Comparison of ENCODE assay signal across 11 cellular contexts in genomic region chr2:108586631-108587030, GRCh38. TPM values are rescaled to one million over a fixed set of nuclear protein-coding genes. Genes with fewer than 3 reads are reported as not detected.
A peak's percentile ranks its signal among the peaks of the same experiment; 100 is the strongest.
DNase-seq lines count a peak whose midpoint lies in the region; FAIRE-seq and TF ChIP-seq lines count a peak whose summit lies in the region.
"Had no signal": no experiment of that assay in that cellular context is flagged by ENCODE, and none has a peak within 500 bp of the region (broad histone marks: within the 10 kb centered on the region; RNA-seq: fewer than 3 reads in every experiment).

No MANE protein-coding gene starts in this region.

- H3K4me3 ChIP-seq in endothelial cell of umbilical vein (replicated peaks in 1 of 3; ENCODE audit: insufficient read depth in 1 of 3, low read depth in 1 of 3, low read length in 3 of 3) (no peak overlapping the region), urinary bladder (ENCODE audit: low read depth, low read length) (no peak overlapping the region)

- H3K4me3 Mint-ChIP-seq in nephron progenitor cell: peak overlapping the region; percentile 19
- H3K4me3 Mint-ChIP-seq in activated CD4-positive, alpha-beta memory T cell treated with anti-CD3 and anti-CD28 coated beads, Interleukin-2, amount 10 ng/mL, durations not matched to agents 7 days and 5 days: no peak overlapping the region
- H3K4me3 Mint-ChIP-seq: IgD-negative memory B cell had no signal

- peak overlapping the region; percentile 89 for H3K27ac Mint-ChIP-seq in nephron progenitor cell
- no peak overlapping the region for H3K27ac Mint-ChIP-seq in activated CD4-positive, alpha-beta memory T cell treated with anti-CD3 and anti-CD28 coated beads, Interleukin-2, amount 10 ng/mL, durations not matched to agents 7 days and 5 days

- no peaks in the 10 kb centered on the region for H3K36me3 ChIP-seq in endothelial cell of umbilical vein (ENCODE audit: control insufficient read depth in 2 of 2, extremely low read depth in 1 of 2, insufficient read depth in 2 of 2, low read length in 2 of 2)
- H3K36me3 ChIP-seq in urinary bladder (ENCODE audit: insufficient read depth): no peaks in the 10 kb centered on the region

- peaks cover 5% of the 10 kb centered on the region for H3K36me3 Mint-ChIP-seq in nephron progenitor cell (ENCODE audit: low read depth)
- peaks cover 4% of the 10 kb centered on the region for H3K36me3 Mint-ChIP-seq in activated CD4-positive, alpha-beta memory T cell treated with anti-CD3 and anti-CD28 coated beads, Interleukin-2, amount 10 ng/mL, durations not matched to agents 7 days and 5 days (ENCODE audit: low read depth)
- H3K36me3 Mint-ChIP-seq: IgD-negative memory B cell, naive B cell had no signal

- H3K9ac ChIP-seq in endothelial cell of umbilical vein (replicated peaks; ENCODE audit: extremely low read depth, insufficient read depth, low read length): peak overlapping the region; percentile 60

- H3K9me3 Mint-ChIP-seq in nephron progenitor cell: no peaks in the 10 kb centered on the region
- no peaks in the 10 kb centered on the region for H3K9me3 Mint-ChIP-seq in activated CD4-positive, alpha-beta memory T cell treated with anti-CD3 and anti-CD28 coated beads, Interleukin-2, amount 10 ng/mL, durations not matched to agents 7 days and 5 days
- H3K9me3 Mint-ChIP-seq: naive B cell had no signal

- H3K4me1 ChIP-seq in endothelial cell of umbilical vein (ENCODE audit: control insufficient read depth, extremely low read depth, insufficient read depth, low read length) (peaks cover 53% of the 10 kb centered on the region), urinary bladder (ENCODE audit: insufficient read depth) (peaks cover 3% of the 10 kb centered on the region)

- H4K20me1 ChIP-seq in endothelial cell of umbilical vein (replicated peaks; ENCODE audit: control insufficient read depth, extremely low read depth, insufficient read depth, low read length): no peaks in the 10 kb centered on the region

- H2AFZ ChIP-seq in endothelial cell of umbilical vein (ENCODE audit: low read depth, low read length): no peak overlapping the region

- no peaks in the 10 kb centered on the region for H3K9me1 ChIP-seq in endothelial cell of umbilical vein (replicated peaks; ENCODE audit: control insufficient read depth, extremely low read depth, insufficient read depth, low read length)

- TF ChIP-seq CTCF in endothelial cell of umbilical vein (IDR thresholded peaks at IDR 0.05; ENCODE audit: extremely low read depth in 1 of 2, insufficient read depth in 1 of 2, low read depth in 1 of 2, low read length in 2 of 2) (no peak), nephron progenitor cell (IDR thresholded peaks at IDR 0.05) (no peak)

- POLR2A ChIA-PET in endothelial cell of umbilical vein (lab: Charles Lee): interaction anchor here (0.5 to 1.1 kb wide), 4 partner anchors 8 to 539 kb away, joined by 3 to 6 read pairs (median 5); no protein-coding TSS in a partner anchor
- POLR2A ChIA-PET in activated CD4-positive, alpha-beta memory T cell treated with anti-CD3 and anti-CD28 coated beads, Interleukin-2, amount 10 ng/mL, durations not matched to agents 7 days and 5 days (lab: Charles Lee): interaction anchor here (0.8 kb wide), 1 partner anchor 138 kb away, joined by 3 read pairs; no protein-coding TSS in a partner anchor

- CTCF ChIA-PET in endothelial cell of umbilical vein (lab: Charles Lee): interaction anchor here (0.6 to 3.5 kb wide), 9 partner anchors 9 to 238 kb away, joined by 3 to 29 read pairs (median 5); partner anchors contain the start of gene LIMS1
- CTCF ChIA-PET in activated CD4-positive, alpha-beta memory T cell treated with anti-CD3 and anti-CD28 coated beads, Interleukin-2, amount 10 ng/mL, durations not matched to agents 7 days and 5 days (lab: Charles Lee): interaction anchor here (0.6 to 1.6 kb wide), 2 partner anchors 50 to 129 kb away, joined by 3 to 6 read pairs; no protein-coding TSS in a partner anchor

- dilution Hi-C loops in endothelial cell of umbilical vein (cut with MboI; ENCODE audit: extremely low pct_ligation_motif_present, low sequenced_read_pairs): no loop called here

- peak; percentile 28 for FAIRE-seq in endothelial cell of umbilical vein (lab: Jason Lieb, UNC)

- H3K79me2 ChIP-seq in endothelial cell of umbilical vein (ENCODE audit: control insufficient read depth, insufficient read depth, low read length): peaks cover 51% of the 10 kb centered on the region

- peak overlapping the region; percentile 53 for H3K4me2 ChIP-seq in endothelial cell of umbilical vein (ENCODE audit: insufficient read depth, low read length)

- H3K9me3 ChIP-seq in endothelial cell of umbilical vein (replicated peaks; ENCODE audit: control insufficient read depth, insufficient read depth, low read length): no peaks in the 10 kb centered on the region

- H3K27me3 ChIP-seq in endothelial cell of umbilical vein (ENCODE audit: control insufficient read depth in 2 of 2, insufficient read depth in 2 of 2, low read length in 2 of 2): no peaks in the 10 kb centered on the region

- no peaks in the 10 kb centered on the region for H3K27me3 Mint-ChIP-seq in nephron progenitor cell (ENCODE audit: low read depth, poor library complexity)
- no peaks in the 10 kb centered on the region for H3K27me3 Mint-ChIP-seq in activated CD4-positive, alpha-beta memory T cell treated with anti-CD3 and anti-CD28 coated beads, Interleukin-2, amount 10 ng/mL, durations not matched to agents 7 days and 5 days
- H3K27me3 Mint-ChIP-seq: IgD-negative memory B cell, naive B cell had no signal

- TF ChIP-seq POLR2A in endothelial cell of umbilical vein (IDR thresholded peaks at IDR 0.05; ENCODE audit: low read depth, low read length): no peak

- no TSS peak for BruUV-seq in endothelial cell of umbilical vein (replicated peaks; lab: Mats Ljungman, UMichigan)

- intact Hi-C loops in endothelial cell of umbilical vein (cut with micrococcal nuclease): loop anchor here (1.0 to 10.0 kb wide), 3 partner anchors 8 to 372 kb away; partner anchors contain the start of gene LIMS1

- DNase-seq in RPMI7951 (ENCODE audit: low read depth): peak; percentile 23
- peak; percentile 69 for DNase-seq in endothelial cell of umbilical vein (ENCODE audit: low read depth, low spot score)
- DNase-seq in nephron progenitor cell: no peak
- DNase-seq in NCI-H1694 (lab: John Stamatoyannopoulos, UW): no peak
- no peak for DNase-seq in activated CD4-positive, alpha-beta memory T cell treated with anti-CD3 and anti-CD28 coated beads, Interleukin-2, amount 10 ng/mL, durations not matched to agents 7 days and 5 days
- no peak for DNase-seq in activated CD8-positive, alpha-beta memory T cell treated with anti-CD3 and anti-CD28 coated beads, Interleukin-2, amount 50 U/mL, for 48 hours
- DNase-seq: naive B cell; stimulated activated CD8-positive, alpha-beta memory T cell treated with anti-CD3 and anti-CD28 coated beads, Interleukin-4, amount 100 ng/mL, for 48 hours had no signal

- H3K4me1 Mint-ChIP-seq in nephron progenitor cell: peaks cover 67% of the 10 kb centered on the region
- peaks cover 44% of the 10 kb centered on the region for H3K4me1 Mint-ChIP-seq in activated CD4-positive, alpha-beta memory T cell treated with anti-CD3 and anti-CD28 coated beads, Interleukin-2, amount 10 ng/mL, durations not matched to agents 7 days and 5 days

- WGBS in urinary bladder: 44% methylated on average over 5 of the region's 5 CpGs

- H3K27ac ChIP-seq in endothelial cell of umbilical vein (ENCODE audit: insufficient read depth, low read depth, low read length) (peak overlapping the region; percentile 84), urinary bladder (ENCODE audit: low read depth) (peak overlapping the region; percentile 74)
- H3K27ac ChIP-seq: VCaP had no signal

TF ChIP-seq in endothelial cell of umbilical vein, 7 proteins besides CTCF, POLR2A, EP300 and RAD21:
- TF ChIP-seq POLR2AphosphoS5 (IDR thresholded peaks at IDR 0.05; ENCODE audit: insufficient read depth, low read depth, low read length) (no peak), GATA2 (IDR thresholded peaks at IDR 0.05; ENCODE audit: insufficient read depth, insufficient read length, low read depth, low read length) (no peak), MYC (IDR thresholded peaks at IDR 0.05; ENCODE audit: low read depth, low read length) (no peak), FOS (IDR thresholded peaks at IDR 0.05; ENCODE audit: borderline replicate concordance, insufficient read depth, low read length) (no peak), MAX (IDR thresholded peaks at IDR 0.05; ENCODE audit: insufficient read depth, insufficient read length) (no peak), JUN (IDR thresholded peaks at IDR 0.05; ENCODE audit: borderline replicate concordance, insufficient read depth, insufficient read length, low read depth) (no peak), EZH2 (IDR thresholded peaks at IDR 0.05; ENCODE audit: borderline replicate concordance, low read depth, low read length, severe bottlenecking) (no peak)

RNA-seq across cellular contexts. Expression of gene LIMS1, which starts 52.4 kb away (rescaled TPM):
- total RNA-seq in RPMI7951 (2014; rRNA removed; shearing (Covaris generic)): 56.1 and 66.0 TPM in 2 replicates
- total RNA-seq in endothelial cell of umbilical vein (153 and 166 TPM in 2 replicates), urinary bladder (94.1 TPM)
- polyA plus RNA-seq in endothelial cell of umbilical vein (192 and 229 TPM in 2 replicates), urinary bladder (45.1 TPM)
- 214 and 217 TPM in 2 replicates for polyA plus RNA-seq in endothelial cell of umbilical vein (2011; cell fraction: cytosol; rRNA removed)
- polyA plus RNA-seq in endothelial cell of umbilical vein (2011; cell fraction: nucleus; rRNA removed): 214 and 235 TPM in 2 replicates
- polyA plus RNA-seq in endothelial cell of umbilical vein (2012): 161 and 162 TPM in 2 replicates
- polyA minus RNA-seq in endothelial cell of umbilical vein: 456 and 465 TPM in 2 replicates
- 31.2 TPM for polyA minus RNA-seq in endothelial cell of umbilical vein (2011; cell fraction: cytosol; rRNA and poly(A)+ RNA removed)
- 265 and 278 TPM in 2 replicates for polyA minus RNA-seq in endothelial cell of umbilical vein (2011; cell fraction: nucleus; rRNA and poly(A)+ RNA removed)
- 100 to 1,000 TPM; 129 to 136 TPM for total RNA-seq in activated CD4-positive, alpha-beta memory T cell treated with anti-CD3 and anti-CD28 coated beads, Interleukin-2, amount 10 ng/mL, durations not matched to agents 7 days and 5 days

Comparison
In these comparisons a context has a peak if more than half of its experiments do, and no peak if none do; other contexts are left out.
1. DNase-seq: peak in RPMI7951 (single experiment) and endothelial cell of umbilical vein (single experiment); none in nephron progenitor cell (single experiment), NCI-H1694 (single experiment), activated CD4-positive, alpha-beta memory T cell treated with anti-CD3 and anti-CD28 coated beads, Interleukin-2, amount 10 ng/mL, durations not matched to agents 7 days and 5 days (single experiment) and activated CD8-positive, alpha-beta memory T cell treated with anti-CD3 and anti-CD28 coated beads, Interleukin-2, amount 50 U/mL, for 48 hours (single experiment).